1 cellular context compared by ENCODE assay signal in the genomic region with DNA sequence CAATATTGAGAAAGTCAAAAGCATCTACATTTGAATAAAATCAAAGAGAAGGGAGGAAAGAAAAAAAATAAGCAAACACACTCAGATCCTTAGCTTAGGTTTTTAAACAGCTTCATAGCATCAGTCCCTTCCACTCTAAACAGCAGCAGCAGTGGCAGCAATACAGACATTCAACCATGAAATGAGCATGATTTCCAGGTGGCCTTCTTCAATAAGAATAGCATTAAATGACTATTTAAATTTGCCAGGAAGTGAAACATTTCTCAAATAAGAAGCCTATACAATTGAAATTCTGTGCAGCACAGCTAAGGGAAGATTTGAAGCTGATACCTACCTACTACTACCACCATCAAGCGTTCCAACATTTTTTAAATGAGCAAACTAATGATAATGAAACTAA.
TF ChIP-seq lines count a peak whose summit lies in the region.

No MANE protein-coding gene starts in this region.

TF ChIP-seq in HepG2, 621 proteins besides CTCF, POLR2A, EP300 and RAD21 (continued from another document):
- TF ChIP-seq, protein P1, sequence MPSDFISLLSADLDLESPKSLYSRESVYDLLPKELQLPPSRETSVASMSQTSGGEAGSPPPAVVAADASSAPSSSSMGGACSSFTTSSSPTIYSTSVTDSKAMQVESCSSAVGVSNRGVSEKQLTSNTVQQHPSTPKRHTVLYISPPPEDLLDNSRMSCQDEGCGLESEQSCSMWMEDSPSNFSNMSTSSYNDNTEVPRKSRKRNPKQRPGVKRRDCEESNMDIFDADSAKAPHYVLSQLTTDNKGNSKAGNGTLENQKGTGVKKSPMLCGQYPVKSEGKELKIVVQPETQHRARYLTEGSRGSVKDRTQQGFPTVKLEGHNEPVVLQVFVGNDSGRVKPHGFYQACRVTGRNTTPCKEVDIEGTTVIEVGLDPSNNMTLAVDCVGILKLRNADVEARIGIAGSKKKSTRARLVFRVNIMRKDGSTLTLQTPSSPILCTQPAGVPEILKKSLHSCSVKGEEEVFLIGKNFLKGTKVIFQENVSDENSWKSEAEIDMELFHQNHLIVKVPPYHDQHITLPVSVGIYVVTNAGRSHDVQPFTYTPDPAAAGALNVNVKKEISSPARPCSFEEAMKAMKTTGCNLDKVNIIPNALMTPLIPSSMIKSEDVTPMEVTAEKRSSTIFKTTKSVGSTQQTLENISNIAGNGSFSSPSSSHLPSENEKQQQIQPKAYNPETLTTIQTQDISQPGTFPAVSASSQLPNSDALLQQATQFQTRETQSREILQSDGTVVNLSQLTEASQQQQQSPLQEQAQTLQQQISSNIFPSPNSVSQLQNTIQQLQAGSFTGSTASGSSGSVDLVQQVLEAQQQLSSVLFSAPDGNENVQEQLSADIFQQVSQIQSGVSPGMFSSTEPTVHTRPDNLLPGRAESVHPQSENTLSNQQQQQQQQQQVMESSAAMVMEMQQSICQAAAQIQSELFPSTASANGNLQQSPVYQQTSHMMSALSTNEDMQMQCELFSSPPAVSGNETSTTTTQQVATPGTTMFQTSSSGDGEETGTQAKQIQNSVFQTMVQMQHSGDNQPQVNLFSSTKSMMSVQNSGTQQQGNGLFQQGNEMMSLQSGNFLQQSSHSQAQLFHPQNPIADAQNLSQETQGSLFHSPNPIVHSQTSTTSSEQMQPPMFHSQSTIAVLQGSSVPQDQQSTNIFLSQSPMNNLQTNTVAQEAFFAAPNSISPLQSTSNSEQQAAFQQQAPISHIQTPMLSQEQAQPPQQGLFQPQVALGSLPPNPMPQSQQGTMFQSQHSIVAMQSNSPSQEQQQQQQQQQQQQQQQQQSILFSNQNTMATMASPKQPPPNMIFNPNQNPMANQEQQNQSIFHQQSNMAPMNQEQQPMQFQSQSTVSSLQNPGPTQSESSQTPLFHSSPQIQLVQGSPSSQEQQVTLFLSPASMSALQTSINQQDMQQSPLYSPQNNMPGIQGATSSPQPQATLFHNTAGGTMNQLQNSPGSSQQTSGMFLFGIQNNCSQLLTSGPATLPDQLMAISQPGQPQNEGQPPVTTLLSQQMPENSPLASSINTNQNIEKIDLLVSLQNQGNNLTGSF (CRISPR knock-in tag; IDR thresholded peaks at IDR 0.05) = no peak
- TF ChIP-seq, protein P2, sequence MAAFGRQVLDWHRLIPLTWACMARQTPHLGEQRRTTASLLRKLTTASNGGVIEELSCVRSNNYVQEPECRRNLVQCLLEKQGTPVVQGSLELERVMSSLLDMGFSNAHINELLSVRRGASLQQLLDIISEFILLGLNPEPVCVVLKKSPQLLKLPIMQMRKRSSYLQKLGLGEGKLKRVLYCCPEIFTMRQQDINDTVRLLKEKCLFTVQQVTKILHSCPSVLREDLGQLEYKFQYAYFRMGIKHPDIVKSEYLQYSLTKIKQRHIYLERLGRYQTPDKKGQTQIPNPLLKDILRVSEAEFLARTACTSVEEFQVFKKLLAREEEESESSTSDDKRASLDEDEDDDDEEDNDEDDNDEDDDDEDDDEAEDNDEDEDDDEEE (CRISPR knock-in tag; IDR thresholded peaks at IDR 0.05) = no peak
- TF ChIP-seq, protein P3, sequence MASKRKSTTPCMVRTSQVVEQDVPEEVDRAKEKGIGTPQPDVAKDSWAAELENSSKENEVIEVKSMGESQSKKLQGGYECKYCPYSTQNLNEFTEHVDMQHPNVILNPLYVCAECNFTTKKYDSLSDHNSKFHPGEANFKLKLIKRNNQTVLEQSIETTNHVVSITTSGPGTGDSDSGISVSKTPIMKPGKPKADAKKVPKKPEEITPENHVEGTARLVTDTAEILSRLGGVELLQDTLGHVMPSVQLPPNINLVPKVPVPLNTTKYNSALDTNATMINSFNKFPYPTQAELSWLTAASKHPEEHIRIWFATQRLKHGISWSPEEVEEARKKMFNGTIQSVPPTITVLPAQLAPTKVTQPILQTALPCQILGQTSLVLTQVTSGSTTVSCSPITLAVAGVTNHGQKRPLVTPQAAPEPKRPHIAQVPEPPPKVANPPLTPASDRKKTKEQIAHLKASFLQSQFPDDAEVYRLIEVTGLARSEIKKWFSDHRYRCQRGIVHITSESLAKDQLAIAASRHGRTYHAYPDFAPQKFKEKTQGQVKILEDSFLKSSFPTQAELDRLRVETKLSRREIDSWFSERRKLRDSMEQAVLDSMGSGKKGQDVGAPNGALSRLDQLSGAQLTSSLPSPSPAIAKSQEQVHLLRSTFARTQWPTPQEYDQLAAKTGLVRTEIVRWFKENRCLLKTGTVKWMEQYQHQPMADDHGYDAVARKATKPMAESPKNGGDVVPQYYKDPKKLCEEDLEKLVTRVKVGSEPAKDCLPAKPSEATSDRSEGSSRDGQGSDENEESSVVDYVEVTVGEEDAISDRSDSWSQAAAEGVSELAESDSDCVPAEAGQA (IDR thresholded peaks at IDR 0.05; ENCODE audit: low read depth) = no peak
- TF ChIP-seq, protein P3 (CRISPR knock-in tag; IDR thresholded peaks at IDR 0.05; ENCODE audit: borderline replicate concordance) = no peak
- TF ChIP-seq NFE2L2 (IDR thresholded peaks at IDR 0.05; ENCODE audit: low read length) (no peak), SSRP1 (CRISPR knock-in tag; IDR thresholded peaks at IDR 0.05) (no peak), NFYB (CRISPR knock-in tag; IDR thresholded peaks at IDR 0.05) (no peak), FOXM1 (CRISPR knock-in tag; IDR thresholded peaks at IDR 0.05) (no peak), CEBPB (IDR thresholded peaks at IDR 0.05; ENCODE audit: borderline replicate concordance, low read depth, low read length) (no peak)
- TF ChIP-seq, protein P4, sequence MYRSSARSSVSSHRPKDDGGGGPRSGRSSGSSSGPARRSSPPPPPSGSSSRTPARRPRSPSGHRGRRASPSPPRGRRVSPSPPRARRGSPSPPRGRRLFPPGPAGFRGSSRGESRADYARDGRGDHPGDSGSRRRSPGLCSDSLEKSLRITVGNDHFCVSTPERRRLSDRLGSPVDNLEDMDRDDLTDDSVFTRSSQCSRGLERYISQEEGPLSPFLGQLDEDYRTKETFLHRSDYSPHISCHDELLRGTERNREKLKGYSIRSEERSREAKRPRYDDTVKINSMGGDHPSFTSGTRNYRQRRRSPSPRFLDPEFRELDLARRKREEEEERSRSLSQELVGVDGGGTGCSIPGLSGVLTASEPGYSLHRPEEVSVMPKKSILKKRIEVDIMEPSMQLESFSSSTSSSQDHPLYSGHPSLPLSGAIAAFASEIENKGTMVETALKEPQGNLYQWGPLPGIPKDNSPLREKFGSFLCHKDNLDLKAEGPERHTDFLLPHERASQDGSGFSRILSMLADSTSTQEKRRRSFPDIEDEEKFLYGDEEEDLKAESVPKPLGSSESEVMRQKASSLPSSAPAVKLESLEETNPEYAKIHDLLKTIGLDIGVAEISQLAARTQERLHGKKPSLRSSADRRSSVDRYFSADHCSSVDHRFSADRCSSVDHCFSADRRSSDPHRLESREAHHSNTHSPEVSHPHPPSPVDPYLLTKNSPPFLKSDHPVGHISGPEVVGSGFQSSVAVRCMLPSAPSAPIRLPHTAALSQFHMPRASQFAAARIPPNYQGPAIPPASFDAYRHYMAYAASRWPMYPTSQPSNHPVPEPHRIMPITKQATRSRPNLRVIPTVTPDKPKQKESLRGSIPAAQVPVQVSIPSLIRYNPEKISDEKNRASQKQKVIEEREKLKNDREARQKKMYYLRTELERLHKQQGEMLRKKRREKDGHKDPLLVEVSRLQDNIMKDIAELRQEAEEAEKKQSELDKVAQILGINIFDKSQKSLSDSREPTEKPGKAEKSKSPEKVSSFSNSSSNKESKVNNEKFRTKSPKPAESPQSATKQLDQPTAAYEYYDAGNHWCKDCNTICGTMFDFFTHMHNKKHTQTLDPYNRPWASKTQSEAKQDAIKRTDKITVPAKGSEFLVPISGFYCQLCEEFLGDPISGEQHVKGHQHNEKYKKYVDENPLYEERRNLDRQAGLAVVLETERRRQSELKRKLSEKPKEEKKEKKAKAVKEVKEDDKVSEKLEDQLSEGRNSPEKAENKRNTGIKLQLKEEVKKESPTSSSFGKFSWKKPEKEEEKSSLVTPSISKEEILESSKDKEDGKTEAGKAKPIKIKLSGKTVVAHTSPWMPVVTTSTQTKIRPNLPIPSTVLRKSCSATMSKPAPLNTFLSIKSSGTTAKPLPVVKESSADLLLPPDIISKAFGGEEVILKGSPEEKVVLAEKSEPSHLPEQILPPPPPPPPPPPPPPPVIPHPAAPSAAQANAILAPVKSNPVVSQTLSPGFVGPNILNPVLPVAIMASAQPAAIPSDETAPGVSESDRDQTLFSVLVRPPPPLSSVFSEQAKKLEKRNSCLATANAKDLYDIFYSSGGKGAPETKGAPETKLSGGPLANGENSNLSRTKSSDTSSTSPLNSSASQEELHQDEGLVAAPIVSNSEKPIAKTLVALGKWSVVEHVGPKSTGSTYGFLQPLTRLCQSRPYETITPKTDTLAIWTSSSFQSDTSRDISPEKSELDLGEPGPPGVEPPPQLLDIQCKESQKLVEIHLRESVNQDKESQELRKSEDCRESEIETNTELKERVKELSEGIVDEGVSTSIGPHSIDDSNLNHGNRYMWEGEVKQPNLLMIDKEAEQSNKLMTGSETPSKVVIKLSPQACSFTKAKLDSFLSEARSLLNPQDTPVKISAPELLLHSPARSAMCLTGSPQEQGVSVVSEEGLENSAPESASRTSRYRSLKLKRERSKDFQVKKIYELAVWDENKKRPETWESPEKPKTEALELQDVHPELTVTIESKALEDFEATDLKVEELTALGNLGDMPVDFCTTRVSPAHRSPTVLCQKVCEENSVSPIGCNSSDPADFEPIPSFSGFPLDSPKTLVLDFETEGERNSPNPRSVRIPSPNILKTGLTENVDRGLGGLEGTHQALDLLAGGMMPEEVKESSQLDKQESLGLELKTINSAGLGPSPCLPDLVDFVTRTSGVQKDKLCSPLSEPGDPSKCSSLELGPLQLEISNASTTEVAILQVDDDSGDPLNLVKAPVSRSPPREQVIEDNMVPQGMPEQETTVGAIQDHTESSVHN (CRISPR knock-in tag; IDR thresholded peaks at IDR 0.05) = no peak
